8 cellular contexts compared by ENCODE assay signal in the genomic region with DNA sequence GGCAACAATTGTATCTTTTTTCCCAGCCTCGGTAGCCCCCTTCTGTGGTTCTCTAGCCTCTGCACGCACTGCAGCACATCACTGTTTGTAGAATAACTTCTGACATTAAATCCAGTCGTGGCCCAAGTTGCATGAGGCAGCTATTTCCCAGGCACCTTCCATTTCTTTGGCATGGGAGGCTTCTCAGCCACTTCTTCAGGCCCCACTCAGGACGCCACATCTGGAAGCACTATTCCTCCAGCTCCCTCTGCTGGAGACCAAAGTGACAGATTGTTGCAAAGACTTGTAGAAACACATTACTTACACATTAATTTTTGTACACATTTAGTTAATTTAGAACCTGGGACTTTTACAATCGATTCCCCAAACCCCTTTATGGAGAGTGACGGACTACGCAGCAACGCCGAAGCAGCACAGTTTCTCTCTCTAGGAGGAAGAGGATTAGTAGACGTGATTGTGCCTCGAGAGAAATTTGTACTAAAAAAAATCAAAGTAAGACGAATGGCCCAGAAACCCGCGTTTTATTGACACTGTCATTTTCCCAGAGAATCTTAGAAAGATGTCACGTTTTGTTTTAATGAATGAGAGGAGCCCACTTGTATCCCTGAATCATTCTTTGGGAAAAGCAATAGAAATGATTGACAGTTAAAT. TPM values are rescaled to one million over a fixed set of nuclear protein-coding genes. Genes with fewer than 3 reads are reported as not detected.
DNase-seq lines count a peak whose midpoint lies in the region; ATAC-seq and TF ChIP-seq lines count a peak whose summit lies in the region.

No MANE protein-coding gene starts in this region.

- H3K9me3 ChIP-seq in IMR-90 (ENCODE audit: control insufficient read depth, insufficient read depth, low read length) (no peaks in the 10 kb centered on the region), esophagus muscularis mucosa (no peaks in the 10 kb centered on the region)

- 76% methylated on average over 2 of the region's 15 CpGs; no CpG with 5 or more reads in 1 of the 2 experiments for WGBS in IMR-90 (ENCODE audit: extremely low coverage in 2 of 2, insufficient read length in 1 of 2), 2 experiments
- WGBS in esophagus muscularis mucosa: 56% methylated on average over 15 of the region's 15 CpGs

- peak; percentile 82 for TF ChIP-seq RAD21 in IMR-90 (IDR thresholded peaks at IDR 0.05; ENCODE audit: low read length)

- no peak overlapping the region for H2AK9ac ChIP-seq in IMR-90 (replicated peaks; ENCODE audit: low read depth, low read length, poor library complexity)

- peak; percentile 79 for ATAC-seq in IMR-90 (ENCODE audit: low read depth)
- ATAC-seq in GM21576 (IDR thresholded peaks at IDR 0.05; ENCODE audit: unreplicated experiment): no peak

- no peaks in the 10 kb centered on the region for H3K9me1 ChIP-seq in IMR-90 (ENCODE audit: insufficient read depth, low read length)

- CTCF ChIA-PET in IMR-90 (lab: Yijun Ruan, JAX): interaction anchor here (0.6 to 1.4 kb wide), 6 partner anchors 107 to 194 kb away, joined by 3 to 18 read pairs (median 4); no protein-coding TSS in a partner anchor

- no peak overlapping the region for H4K8ac ChIP-seq in IMR-90 (ENCODE audit: low read depth in 2 of 2, low read length in 2 of 2)

- H3K23ac ChIP-seq in IMR-90 (ENCODE audit: low read depth, low read length): no peak overlapping the region

- H3K9me3 Mint-ChIP-seq in nephron: no peaks in the 10 kb centered on the region

- peak; percentile 72 for TF ChIP-seq CTCF in IMR-90 (conservative IDR thresholded peaks at IDR 0.05; ENCODE audit: low read depth, low read length)
- peak; percentile 64 to 68 (median 68) for TF ChIP-seq CTCF in esophagus muscularis mucosa (IDR thresholded peaks at IDR 0.05)
- peak; percentile 71 to 90 (median 76) for TF ChIP-seq CTCF in nephron (IDR thresholded peaks at IDR 0.05; ENCODE audit: unreplicated experiment in 3 of 3)

- H3K36me3 ChIP-seq in IMR-90 (ENCODE audit: control insufficient read depth, insufficient read depth, low read length) (no peaks in the 10 kb centered on the region), esophagus muscularis mucosa (no peaks in the 10 kb centered on the region)

- no peak overlapping the region for H3K14ac ChIP-seq in IMR-90 (replicated peaks; ENCODE audit: low read depth, low read length)

- H3K27ac ChIP-seq in IMR-90 (ENCODE audit: insufficient read depth, low read length) (no peak overlapping the region), esophagus muscularis mucosa (replicated peaks in 1 of 4) (no peak overlapping the region)

- H3K4me3 Mint-ChIP-seq in nephron: no peak overlapping the region

- DNase-seq in DMS114 treated with DMSO at 0.1 percent for 48 hours (lab: John Stamatoyannopoulos, UW; ENCODE audit: unreplicated experiment) (peak; percentile 32), IMR-90 (peak; percentile 65), SK-MEL-5 (ENCODE audit: low read depth, low spot score) (peak; percentile 81), esophagus muscularis mucosa (ENCODE audit: extremely low spot score) (no peak), NCI-H2081 treated with DMSO at 0.1 percent for 48 hours (lab: John Stamatoyannopoulos, UW) (no peak), GDM1 (lab: John Stamatoyannopoulos, UW) (no peak)

- no peak overlapping the region for H3K18ac ChIP-seq in IMR-90 (ENCODE audit: low read depth, low read length)

- H3K4me3 ChIP-seq in IMR-90 (ENCODE audit: insufficient read depth, low read depth, low read length) (no peak overlapping the region), esophagus muscularis mucosa (no peak overlapping the region)

- H3K4ac ChIP-seq in IMR-90 (ENCODE audit: low read depth, low read length): no peak overlapping the region

- no peaks in the 10 kb centered on the region for H3K79me1 ChIP-seq in IMR-90 (ENCODE audit: low read depth in 1 of 2, low read length in 2 of 2)

- no peak overlapping the region for H2BK15ac ChIP-seq in IMR-90 (ENCODE audit: low read depth, low read length)

- H2BK20ac ChIP-seq in IMR-90 (ENCODE audit: low read depth, low read length): no peak overlapping the region

- no peak overlapping the region for H3K9ac ChIP-seq in IMR-90 (ENCODE audit: low read depth, low read length)

- TF ChIP-seq POLR2A in IMR-90 (IDR thresholded peaks at IDR 0.05; ENCODE audit: low read depth, low read length) (no peak), esophagus muscularis mucosa (IDR thresholded peaks at IDR 0.05; ENCODE audit: low read depth) (no peak)

- no peaks in the 10 kb centered on the region for H3K4me1 ChIP-seq in IMR-90 (ENCODE audit: control insufficient read depth, insufficient read depth, low read length)
- peaks cover 0 to 6% (median 0%) of the 10 kb centered on the region in 4 donors for H3K4me1 ChIP-seq in esophagus muscularis mucosa

- H3K27me3 ChIP-seq in IMR-90 (ENCODE audit: control insufficient read depth, insufficient read depth, low read length) (peaks cover 6% of the 10 kb centered on the region), esophagus muscularis mucosa (no peaks in the 10 kb centered on the region)

- no peaks in the 10 kb centered on the region for H4K20me1 ChIP-seq in IMR-90 (ENCODE audit: insufficient read depth, low read length)

- H3K4me2 ChIP-seq in IMR-90 (ENCODE audit: low read depth, low read length): no peak overlapping the region

- in situ Hi-C loops in IMR-90 (cut with MboI; ENCODE audit: low sequenced_read_pairs): no loop called here
- in situ Hi-C loops in SK-MEL-5 (cut with HindIII; ENCODE audit: low pct_unique_long_range_greater_than_20kb, low sequenced_read_pairs): no loop called here

- POLR2A ChIA-PET in IMR-90 (lab: Charles Lee; ENCODE audit: unreplicated experiment): no interaction called here

- H3K4me1 Mint-ChIP-seq in nephron: peaks cover 5% of the 10 kb centered on the region

- H3K36me3 Mint-ChIP-seq in nephron (ENCODE audit: low read depth): no peaks in the 10 kb centered on the region

- no peak for TF ChIP-seq EP300 in esophagus muscularis mucosa (IDR thresholded peaks at IDR 0.05)

- no peak overlapping the region for H2BK120ac ChIP-seq in IMR-90 (ENCODE audit: low read depth, low read length)

- no peak overlapping the region for H3K56ac ChIP-seq in IMR-90 (ENCODE audit: extremely low read depth, insufficient read depth, low read length)

- no peak overlapping the region for H2AK5ac ChIP-seq in IMR-90 (ENCODE audit: low read depth, low read length)

- dilution Hi-C loops in IMR-90 (cut with HindIII; ENCODE audit: low sequenced_read_pairs, unreplicated experiment): no loop called here

- H4K5ac ChIP-seq in IMR-90 (ENCODE audit: low read depth, low read length): no peak overlapping the region

- H3K27me3 Mint-ChIP-seq in nephron (ENCODE audit: low read depth): no peaks in the 10 kb centered on the region

- H3K27ac Mint-ChIP-seq in nephron: no peak overlapping the region

- intact Hi-C loops in IMR-90 (cut with micrococcal nuclease): loop anchor here (1.0 kb wide), 1 partner anchor 189 kb away; no protein-coding TSS in a partner anchor
- intact Hi-C loops in esophagus muscularis mucosa (cut with DNase I): loop anchor here (5.0 kb wide), 1 partner anchor 189 kb away; no protein-coding TSS in a partner anchor

- BruUV-seq in IMR-90 (replicated peaks; lab: Mats Ljungman, UMichigan): no TSS peak

- H2AFZ ChIP-seq in IMR-90 (replicated peaks; ENCODE audit: low read length, poor library complexity): peak overlapping the region; percentile 47

- no peak overlapping the region for H4K91ac ChIP-seq in IMR-90 (ENCODE audit: insufficient read depth, low read depth, low read length)

- H2BK5ac ChIP-seq in IMR-90 (ENCODE audit: low read depth, low read length, poor library complexity, severe bottlenecking): no peak overlapping the region

TF ChIP-seq in IMR-90, 13 proteins besides CTCF, POLR2A, EP300 and RAD21:
- TF ChIP-seq CHD1 (IDR thresholded peaks at IDR 0.05; ENCODE audit: low read depth, low read length) (no peak), SMC3 (IDR thresholded peaks at IDR 0.05; ENCODE audit: low read depth, low read length) (peak; percentile 87), MAZ (IDR thresholded peaks at IDR 0.05; ENCODE audit: borderline replicate concordance, low read depth, low read length) (no peak), RCOR1 (IDR thresholded peaks at IDR 0.05; ENCODE audit: insufficient replicate concordance, low read length) (no peak), MAFK (IDR thresholded peaks at IDR 0.05; ENCODE audit: low read depth, low read length) (no peak)

RNA-seq across cellular contexts. Expression of a gene that starts 57.8 kb away (rescaled TPM):
- total RNA-seq in IMR-90 (2012; rRNA removed): 14.3 and 21.7 TPM in 2 replicates
- 1.1 and 2.5 TPM in 2 replicates for polyA plus RNA-seq in IMR-90 (2012; rRNA removed)
- polyA plus RNA-seq in IMR-90 (2012; cell fraction: cytosol; rRNA removed): 0.58 and 1.1 TPM in 2 replicates
- polyA plus RNA-seq in IMR-90 (2012; cell fraction: nucleus; rRNA removed; ENCODE audit: low replicate concordance): 3.9 and 25.6 TPM in 2 replicates
- total RNA-seq in SK-MEL-5 (2014; rRNA removed; shearing (Covaris generic)): 7.9 and 9.5 TPM in 2 replicates
- 1.6 and 3.6 TPM in 2 replicates for polyA plus RNA-seq in SK-MEL-5 (2015; cell fraction: cytosol; rRNA removed)
- 22.7 and 48.4 TPM in 2 replicates for polyA plus RNA-seq in SK-MEL-5 (2015; cell fraction: nucleus; rRNA removed)
- 10 to 100 TPM; 15.2 to 22.5 (median 16.9) TPM for total RNA-seq in esophagus muscularis mucosa

Comparison
In these comparisons a context has a peak if more than half of its experiments do, and no peak if none do; other contexts are left out.
1. DNase-seq: peak in DMS114 treated with DMSO at 0.1 percent for 48 hours (single experiment), IMR-90 (single experiment) and SK-MEL-5 (single experiment); none in esophagus muscularis mucosa (single experiment), NCI-H2081 treated with DMSO at 0.1 percent for 48 hours (single experiment) and GDM1 (single experiment).
2. Peak in every context shown above with its lines, with median percentiles within 50 percentile points of each other: CTCF ChIP-seq.